Comparison of ENCODE assay signal across 1 cellular context in genomic region chr9:111484564-111484878, GRCh38.
A peak's percentile ranks its signal among the peaks of the same experiment; 100 is the strongest.
TF ChIP-seq lines count a peak whose summit lies in the region.

No MANE protein-coding gene starts in this region.

TF ChIP-seq in GM12878, 131 proteins besides CTCF, POLR2A, EP300 and RAD21 (continued from another document):
- TF ChIP-seq ZBTB40 (IDR thresholded peaks at IDR 0.05; ENCODE audit: borderline replicate concordance) (peak; percentile 41; the same call in 1 of the 2 replicates), BMI1 (IDR thresholded peaks at IDR 0.05; ENCODE audit: borderline replicate concordance) (0 out of 2 replicates have a peak, but pooled peaks have one; percentile 41), ZNF687 (IDR thresholded peaks at IDR 0.05) (no peak), ATF7 (IDR thresholded peaks at IDR 0.05; ENCODE audit: low read depth) (0 out of 2 replicates have a peak, but pooled peaks have one; percentile 22)
